In genomic region chr15:58748787-58749531, GRCh38 we compare ENCODE assay signal across 8 cellular contexts. TPM values are rescaled to one million over a fixed set of nuclear protein-coding genes. Genes with fewer than 3 reads are reported as not detected.
DNase-seq lines count a peak whose midpoint lies in the region; ATAC-seq and TF ChIP-seq lines count a peak whose summit lies in the region.

No MANE protein-coding gene starts in this region.

- peak; percentile 39 to 59 for DNase-seq in NCI-H2081 (lab: John Stamatoyannopoulos, UW)
- DNase-seq in NCI-H2081 treated with DMSO at 0.1 percent for 48 hours (lab: John Stamatoyannopoulos, UW), result no peak
- peak; percentile 49 for DNase-seq in NCI-H2171 treated with DMSO at 0.1 percent for 48 hours (lab: John Stamatoyannopoulos, UW)
- DNase-seq in activated CD8-positive, alpha-beta T cell treated with anti-CD3 and anti-CD28 coated beads, Interleukin-2, amount 10 ng/mL, durations not matched to agents 7 days and 5 days, result peak; percentile 62
- DNase-seq in endodermal cell, result peak; percentile 79

- no peaks in the 10 kb centered on the region for H3K9me3 Mint-ChIP-seq in activated CD8-positive, alpha-beta T cell treated with anti-CD3 and anti-CD28 coated beads, Interleukin-2, amount 10 ng/mL, durations not matched to agents 7 days and 5 days (ENCODE audit: insufficient read depth)
- no peaks in the 10 kb centered on the region for H3K9me3 Mint-ChIP-seq in endodermal cell

- WGBS in endodermal cell (ENCODE audit: insufficient coverage in 1 of 2, insufficient read length in 1 of 2), 2 experiments, result 0% methylated on average over 24 to 82 of the region's 82 CpGs

- H3K27ac Mint-ChIP-seq in activated CD8-positive, alpha-beta T cell treated with anti-CD3 and anti-CD28 coated beads, Interleukin-2, amount 10 ng/mL, durations not matched to agents 7 days and 5 days, result peak overlapping the region; percentile 96
- peak overlapping the region; percentile 99 for H3K27ac Mint-ChIP-seq in endodermal cell

- no peaks in the 10 kb centered on the region for H3K27me3 Mint-ChIP-seq in activated CD8-positive, alpha-beta T cell treated with anti-CD3 and anti-CD28 coated beads, Interleukin-2, amount 10 ng/mL, durations not matched to agents 7 days and 5 days (ENCODE audit: low read depth)
- H3K27me3 Mint-ChIP-seq in endodermal cell (ENCODE audit: insufficient read depth), result no peaks in the 10 kb centered on the region

- peak overlapping the region; percentile 97 for H3K27ac ChIP-seq in endodermal cell (ENCODE audit: low read depth, low read length)
- H3K27ac ChIP-seq in stomach smooth muscle (ENCODE audit: low read length), result peak overlapping the region; percentile 84

- H3K9ac ChIP-seq in endodermal cell (ENCODE audit: extremely low read depth, low read length, poor library complexity, severe bottlenecking), result peak overlapping the region; percentile 68
- peak overlapping the region; percentile 58 to 84 for H3K9ac ChIP-seq in stomach smooth muscle (ENCODE audit: low read length in 2 of 2)

- H3K9me3 ChIP-seq in endodermal cell (ENCODE audit: control insufficient read depth, low read length), result no peaks in the 10 kb centered on the region
- no peaks in the 10 kb centered on the region for H3K9me3 ChIP-seq in mononuclear cell (ENCODE audit: low read depth, low read length)
- H3K9me3 ChIP-seq in stomach smooth muscle (ENCODE audit: control insufficient read depth in 2 of 2, low read length in 2 of 2), result no peaks in the 10 kb centered on the region

- CTCF ChIA-PET in activated CD8-positive, alpha-beta T cell treated with anti-CD3 and anti-CD28 coated beads, Interleukin-2, amount 10 ng/mL, durations not matched to agents 7 days and 5 days (lab: Charles Lee), result interaction anchor here (1.2 to 2.5 kb wide), 4 partner anchors 11 to 150 kb away, joined by 3 to 32 read pairs (median 9); partner anchors contain the start of gene MINDY2

- no peak for TF ChIP-seq CTCF in endodermal cell (conservative IDR thresholded peaks at IDR 0.05)

- H3K36me3 ChIP-seq in endodermal cell (ENCODE audit: control insufficient read depth, insufficient read depth, low read length) (no peaks in the 10 kb centered on the region), stomach smooth muscle (ENCODE audit: control insufficient read depth in 2 of 2, insufficient read depth in 2 of 2, low read length in 2 of 2) (no peaks in the 10 kb centered on the region)

- H3K4me1 ChIP-seq in endodermal cell (ENCODE audit: control insufficient read depth, insufficient read depth, low read length) (peaks cover 4% of the 10 kb centered on the region), mononuclear cell (ENCODE audit: insufficient read depth, low read length) (peaks cover 38% of the 10 kb centered on the region), stomach smooth muscle (ENCODE audit: control insufficient read depth, insufficient read depth, low read length) (peaks cover 7% of the 10 kb centered on the region)

- peaks cover 25% of the 10 kb centered on the region for H3K36me3 Mint-ChIP-seq in activated CD8-positive, alpha-beta T cell treated with anti-CD3 and anti-CD28 coated beads, Interleukin-2, amount 10 ng/mL, durations not matched to agents 7 days and 5 days (ENCODE audit: low read depth)
- H3K36me3 Mint-ChIP-seq in endodermal cell (ENCODE audit: low read depth), result no peaks in the 10 kb centered on the region

- peak overlapping the region; percentile 100 for H3K4me3 Mint-ChIP-seq in activated CD8-positive, alpha-beta T cell treated with anti-CD3 and anti-CD28 coated beads, Interleukin-2, amount 10 ng/mL, durations not matched to agents 7 days and 5 days
- peak overlapping the region; percentile 99 for H3K4me3 Mint-ChIP-seq in endodermal cell

- H3K4me3 ChIP-seq in endodermal cell (ENCODE audit: low read length), result peak overlapping the region; percentile 96
- peak overlapping the region; percentile 94 for H3K4me3 ChIP-seq in mononuclear cell (ENCODE audit: low read length)
- peak overlapping the region; percentile 67 to 91 for H3K4me3 ChIP-seq in stomach smooth muscle (ENCODE audit: low read length in 2 of 2)

- peaks cover 42% of the 10 kb centered on the region for H3K4me1 Mint-ChIP-seq in activated CD8-positive, alpha-beta T cell treated with anti-CD3 and anti-CD28 coated beads, Interleukin-2, amount 10 ng/mL, durations not matched to agents 7 days and 5 days (ENCODE audit: low read depth)
- H3K4me1 Mint-ChIP-seq in endodermal cell, result peaks cover 29% of the 10 kb centered on the region

- H3K27me3 ChIP-seq in endodermal cell (ENCODE audit: control insufficient read depth, insufficient read depth, low read length, poor library complexity, severe bottlenecking) (no peaks in the 10 kb centered on the region), mononuclear cell (ENCODE audit: insufficient read depth, low read length) (no peaks in the 10 kb centered on the region), stomach smooth muscle (ENCODE audit: control insufficient read depth in 1 of 2, insufficient read depth in 2 of 2, low read length in 2 of 2) (no peaks in the 10 kb centered on the region)

- POLR2A ChIA-PET in activated CD8-positive, alpha-beta T cell treated with anti-CD3 and anti-CD28 coated beads, Interleukin-2, amount 10 ng/mL, durations not matched to agents 7 days and 5 days (lab: Charles Lee), result interaction anchor here (0.5 to 2.1 kb wide), 10 partner anchors 10 to 970 kb away, joined by 3 to 28 read pairs (median 3); partner anchors contain the start of gene MINDY2

- peak; percentile 33 for ATAC-seq in HG02852 (IDR thresholded peaks at IDR 0.05; ENCODE audit: unreplicated experiment)
- peak; percentile 39 for ATAC-seq in activated CD8-positive, alpha-beta T cell treated with anti-CD3 and anti-CD28 coated beads, Interleukin-2, amount 10 ng/mL, durations not matched to agents 7 days and 5 days

RNA-seq across cellular contexts. Expression of gene ADAM10, which starts 0.5 kb away (rescaled TPM):
- total RNA-seq in activated CD8-positive, alpha-beta T cell treated with anti-CD3 and anti-CD28 coated beads, Interleukin-2, amount 10 ng/mL, durations not matched to agents 7 days and 5 days, result 100 to 1,000 TPM; 133 to 135 TPM
- total RNA-seq in endodermal cell (100 to 1,000 TPM; 191 to 211 TPM), mononuclear cell (97.6 TPM)
- 168 TPM for polyA plus RNA-seq in endodermal cell (2013, experiment 1 of 2)
- 155 TPM for polyA plus RNA-seq in endodermal cell (2013, experiment 2 of 2)

RNA-seq across cellular contexts. Expression of gene MINDY2, which starts 22.1 kb away (rescaled TPM):
- total RNA-seq in activated CD8-positive, alpha-beta T cell treated with anti-CD3 and anti-CD28 coated beads, Interleukin-2, amount 10 ng/mL, durations not matched to agents 7 days and 5 days, result 10 to 100 TPM; 14.9 TPM
- total RNA-seq in endodermal cell (10 to 100 TPM; 26.6 to 32.5 TPM), mononuclear cell (6.7 TPM)
- polyA plus RNA-seq in endodermal cell (2013, experiment 1 of 2), result 9.8 TPM
- polyA plus RNA-seq in endodermal cell (2013, experiment 2 of 2), result 11.1 TPM
